ENCODE assay signal across 16 cellular contexts in the genomic region with DNA sequence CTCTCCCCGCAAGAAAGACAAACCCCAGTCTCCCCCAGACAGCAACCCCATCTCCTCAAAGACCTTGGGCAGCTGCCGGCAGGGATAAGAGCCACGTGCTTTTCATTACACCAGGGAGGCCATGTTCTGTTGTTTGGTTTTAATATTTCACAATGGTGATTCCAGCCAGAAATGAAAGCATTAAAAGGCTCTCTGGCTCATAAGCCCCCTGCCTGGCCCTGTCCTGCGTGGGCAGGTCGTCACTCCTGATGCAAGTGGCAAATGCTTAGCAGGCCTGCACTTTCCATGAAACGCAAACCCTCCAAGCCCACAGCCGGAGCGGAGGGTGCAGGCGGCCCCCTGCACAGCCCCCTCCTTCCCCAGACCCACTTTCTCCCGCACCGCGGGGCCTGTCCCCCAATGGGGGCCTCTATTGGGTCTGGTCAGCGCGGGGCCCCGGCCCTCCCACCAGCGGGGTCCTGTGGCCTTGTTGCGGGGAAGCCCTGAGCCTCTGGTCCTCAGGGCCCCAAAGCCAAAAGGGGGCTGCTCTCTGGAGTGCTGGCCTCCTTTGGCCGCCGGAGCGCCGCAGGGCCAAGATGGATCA.
DNase-seq lines count a peak whose midpoint lies in the region; ATAC-seq and TF ChIP-seq lines count a peak whose summit lies in the region.
"Had no signal": no experiment of that assay in that cellular context is flagged by ENCODE, and none has a peak within 500 bp of the region (broad histone marks: within the 10 kb centered on the region; RNA-seq: fewer than 3 reads in every experiment).

No MANE protein-coding gene starts in this region.

- peaks cover 13% of the 10 kb centered on the region for H3K9me3 ChIP-seq in WERI-Rb-1 (ENCODE audit: severe bottlenecking)
- H3K9me3 ChIP-seq in gastroesophageal sphincter, result peaks cover 0 to 5% (median 0%) of the 10 kb centered on the region in 3 donors
- peaks cover 0 to 20% (median 11%) of the 10 kb centered on the region in 8 donors for H3K9me3 ChIP-seq in spleen
- H3K9me3 ChIP-seq: Caco-2 had no signal

- intact Hi-C loops in spleen (cut with DNase I; ENCODE audit: low total_unique reads), result no loop called here

- H3K4me1 ChIP-seq in gastroesophageal sphincter (peaks cover 0 to 45% (median 15%) of the 10 kb centered on the region in 3 donors), spleen (no peaks in the 10 kb centered on the region)
- H3K4me1 ChIP-seq: Caco-2, SJSA1 had no signal

- TF ChIP-seq EP300 in gastroesophageal sphincter (IDR thresholded peaks at IDR 0.05), result no peak

- TF ChIP-seq POLR2A in gastroesophageal sphincter (IDR thresholded peaks at IDR 0.05), result no peak
- TF ChIP-seq POLR2A in spleen (IDR thresholded peaks at IDR 0.05), result no peak

- 63 to 75% methylated on average over 4 to 6 of the region's 21 CpGs for WGBS in gastroesophageal sphincter (ENCODE audit: low coverage in 1 of 2), 2 donors
- WGBS in spleen, 5 donors, result 91 to 95% (median 94%) methylated on average over 19 to 21 of the region's 21 CpGs

- H3K4me3 ChIP-seq in WERI-Rb-1 (ENCODE audit: low read depth, low read length) (no peak overlapping the region), gastroesophageal sphincter (no peak overlapping the region), spleen (no peak overlapping the region)
- H3K4me3 ChIP-seq: hepatocyte, SJSA1 had no signal

- ATAC-seq in gastroesophageal sphincter, result peak; percentile 64
- no peak for ATAC-seq in GM18511 (IDR thresholded peaks at IDR 0.05; ENCODE audit: unreplicated experiment)
- ATAC-seq in GM21529 (IDR thresholded peaks at IDR 0.05; ENCODE audit: unreplicated experiment), result no peak
- ATAC-seq: activated CD8-positive, alpha-beta memory T cell treated with anti-CD3 and anti-CD28 coated beads, Interleukin-2, amount 10 ng/mL, durations not matched to agents 7 days and 5 days had no signal

- H3K27ac ChIP-seq in WERI-Rb-1 (peak overlapping the region; percentile 74), gastroesophageal sphincter (peak overlapping the region in 3 of 4 donors; percentile 20 to 87 (median 26)), spleen (no peak overlapping the region)
- H3K27ac ChIP-seq: epithelial cell of prostate, hepatocyte, SJSA1 had no signal

- H3K36me3 ChIP-seq in WERI-Rb-1 (no peaks in the 10 kb centered on the region), gastroesophageal sphincter (no peaks in the 10 kb centered on the region), spleen (no peaks in the 10 kb centered on the region)
- H3K36me3 ChIP-seq: SJSA1 had no signal

- DNase-seq in AG09319 (ENCODE audit: extremely low read depth, low read depth), result peak; percentile 30
- no peak for DNase-seq in WERI-Rb-1
- DNase-seq in spleen, result peak; percentile 59
- no peak for DNase-seq in GM19238 (ENCODE audit: insufficient read length, low spot score)
- no peak for DNase-seq in T1000 (lab: John Stamatoyannopoulos, UW)
- DNase-seq: activated CD8-positive, alpha-beta memory T cell treated with anti-CD3 and anti-CD28 coated beads, Interleukin-2, amount 10 ng/mL, durations not matched to agents 7 days and 5 days; activated gamma-delta T cell; Caco-2; midbrain; nucleus accumbens had no signal

- H3K27me3 ChIP-seq in WERI-Rb-1 (ENCODE audit: insufficient read depth, low read depth, severe bottlenecking), result no peaks in the 10 kb centered on the region
- H3K27me3 ChIP-seq in gastroesophageal sphincter, result no peaks in the 10 kb centered on the region
- peaks cover 0 to 9% (median 0%) of the 10 kb centered on the region in 7 donors for H3K27me3 ChIP-seq in spleen (replicated peaks in 1 of 7)
- H3K27me3 ChIP-seq: hepatocyte, SJSA1 had no signal

- TF ChIP-seq CTCF in AG09319 (IDR thresholded peaks at IDR 0.05; ENCODE audit: low read depth, low read length) (no peak), WERI-Rb-1 (IDR thresholded peaks at IDR 0.05; ENCODE audit: low read depth, low read length) (no peak), gastroesophageal sphincter (IDR thresholded peaks at IDR 0.05) (no peak), spleen (IDR thresholded peaks at IDR 0.05 in 8 of 11, conservative IDR thresholded peaks at IDR 0.05 in 3 of 11) (no peak)

Comparison
In these comparisons a context has a peak if more than half of its experiments do, and no peak if none do; other contexts are left out.
1. DNase-seq: peak in AG09319 (single experiment) and spleen (single experiment); none in WERI-Rb-1 (single experiment), GM19238 (single experiment) and T1000 (single experiment).
2. H3K27ac ChIP-seq: peak in WERI-Rb-1 (single experiment) and gastroesophageal sphincter (3 of 4); none in spleen (0 of 8).